In genomic region chr10:11898372-11899066, GRCh38 we compare ENCODE assay signal across 10 cellular contexts.
A peak's percentile ranks its signal among the peaks of the same experiment; 100 is the strongest.
DNase-seq lines count a peak whose midpoint lies in the region; ATAC-seq, FAIRE-seq and TF ChIP-seq lines count a peak whose summit lies in the region.
"Had no signal": no experiment of that assay in that cellular context is flagged by ENCODE, and none has a peak within 500 bp of the region (broad histone marks: within the 10 kb centered on the region; RNA-seq: fewer than 3 reads in every experiment).

No MANE protein-coding gene starts in this region.

- no peaks in the 10 kb centered on the region for H3K79me2 ChIP-seq in astrocyte (ENCODE audit: insufficient read depth, low read length)

- H3K9me3 ChIP-seq in astrocyte (ENCODE audit: insufficient read depth, low read depth, low read length): no peaks in the 10 kb centered on the region

- peaks cover 10% of the 10 kb centered on the region for H3K4me1 ChIP-seq in astrocyte (ENCODE audit: insufficient read depth, low read length)

- no peak overlapping the region for H3K9ac ChIP-seq in astrocyte (ENCODE audit: low read length)

- FAIRE-seq in astrocyte (lab: Jason Lieb, UNC): no peak

- H3K27me3 Mint-ChIP-seq in astrocyte (ENCODE audit: low read depth, unreplicated experiment) (no peaks in the 10 kb centered on the region), type B pancreatic cell (no peaks in the 10 kb centered on the region)

- no peaks in the 10 kb centered on the region for H3K36me3 ChIP-seq in astrocyte (ENCODE audit: insufficient read depth, low read length)

- TF ChIP-seq CTCF in astrocyte (IDR thresholded peaks at IDR 0.05; ENCODE audit: insufficient read depth, low read depth, low read length): no peak
- no peak for TF ChIP-seq CTCF in type B pancreatic cell (conservative IDR thresholded peaks at IDR 0.05)

- H3K4me3 Mint-ChIP-seq in astrocyte (ENCODE audit: unreplicated experiment) (no peak overlapping the region), type B pancreatic cell (no peak overlapping the region)

- peak overlapping the region; percentile 47 for H3K4me2 ChIP-seq in astrocyte (ENCODE audit: low read length)

- no peak overlapping the region for H3K27ac ChIP-seq in astrocyte (ENCODE audit: low read depth, low read length)
- H3K27ac ChIP-seq: dorsolateral prefrontal cortex had no signal

- no peaks in the 10 kb centered on the region for H4K20me1 ChIP-seq in astrocyte (ENCODE audit: insufficient read depth, low read length)

- H3K27ac Mint-ChIP-seq in astrocyte (ENCODE audit: unreplicated experiment) (peak overlapping the region; percentile 34), type B pancreatic cell (peak overlapping the region; percentile 24)

- peaks cover 17% of the 10 kb centered on the region for H3K4me1 Mint-ChIP-seq in astrocyte (ENCODE audit: low read depth, unreplicated experiment)
- peaks cover 8% of the 10 kb centered on the region for H3K4me1 Mint-ChIP-seq in type B pancreatic cell (ENCODE audit: unreplicated experiment)

- H2AFZ ChIP-seq in astrocyte (ENCODE audit: low read depth, low read length): no peak overlapping the region

- ATAC-seq in GM21723 (IDR thresholded peaks at IDR 0.05; ENCODE audit: unreplicated experiment): no peak

- H3K4me3 ChIP-seq in astrocyte (ENCODE audit: insufficient read depth, low read depth, low read length): no peak overlapping the region
- H3K4me3 ChIP-seq: dorsolateral prefrontal cortex had no signal

- H3K36me3 Mint-ChIP-seq in astrocyte (ENCODE audit: low read depth, unreplicated experiment) (peaks cover 2% of the 10 kb centered on the region), type B pancreatic cell (no peaks in the 10 kb centered on the region)

- DNase-seq in NCI-H345 (lab: John Stamatoyannopoulos, UW) (peak; percentile 12), NCI-H345 treated with DMSO at 0.1 percent for 48 hours (lab: John Stamatoyannopoulos, UW; ENCODE audit: unreplicated experiment) (no peak), astrocyte (ENCODE audit: low read depth) (no peak), kidney glomerular epithelial cell (lab: John Stamatoyannopoulos, UW) (peak; percentile 85), type B pancreatic cell (ENCODE audit: extremely low spot score, unreplicated experiment) (no peak), HCEC 1CT (no peak), NOMO-1 (lab: John Stamatoyannopoulos, UW; ENCODE audit: unreplicated experiment in 2 of 2) (no peak)
- DNase-seq: NCI-H1694 had no signal

- H3K9me3 Mint-ChIP-seq in astrocyte (ENCODE audit: unreplicated experiment): peaks cover 1% of the 10 kb centered on the region
- H3K9me3 Mint-ChIP-seq in type B pancreatic cell: no peaks in the 10 kb centered on the region

- no peaks in the 10 kb centered on the region for H3K27me3 ChIP-seq in astrocyte (ENCODE audit: insufficient read depth, low read length)

Comparison
In these comparisons a context has a peak if more than half of its experiments do, and no peak if none do; other contexts are left out.
1. DNase-seq: peak in NCI-H345 (single experiment) and kidney glomerular epithelial cell (single experiment); none in NCI-H345 treated with DMSO at 0.1 percent for 48 hours (single experiment), astrocyte (single experiment), type B pancreatic cell (single experiment), HCEC 1CT (single experiment) and NOMO-1 (0 of 2).